ENCODE assay signal across 8 cellular contexts in the genomic region with DNA sequence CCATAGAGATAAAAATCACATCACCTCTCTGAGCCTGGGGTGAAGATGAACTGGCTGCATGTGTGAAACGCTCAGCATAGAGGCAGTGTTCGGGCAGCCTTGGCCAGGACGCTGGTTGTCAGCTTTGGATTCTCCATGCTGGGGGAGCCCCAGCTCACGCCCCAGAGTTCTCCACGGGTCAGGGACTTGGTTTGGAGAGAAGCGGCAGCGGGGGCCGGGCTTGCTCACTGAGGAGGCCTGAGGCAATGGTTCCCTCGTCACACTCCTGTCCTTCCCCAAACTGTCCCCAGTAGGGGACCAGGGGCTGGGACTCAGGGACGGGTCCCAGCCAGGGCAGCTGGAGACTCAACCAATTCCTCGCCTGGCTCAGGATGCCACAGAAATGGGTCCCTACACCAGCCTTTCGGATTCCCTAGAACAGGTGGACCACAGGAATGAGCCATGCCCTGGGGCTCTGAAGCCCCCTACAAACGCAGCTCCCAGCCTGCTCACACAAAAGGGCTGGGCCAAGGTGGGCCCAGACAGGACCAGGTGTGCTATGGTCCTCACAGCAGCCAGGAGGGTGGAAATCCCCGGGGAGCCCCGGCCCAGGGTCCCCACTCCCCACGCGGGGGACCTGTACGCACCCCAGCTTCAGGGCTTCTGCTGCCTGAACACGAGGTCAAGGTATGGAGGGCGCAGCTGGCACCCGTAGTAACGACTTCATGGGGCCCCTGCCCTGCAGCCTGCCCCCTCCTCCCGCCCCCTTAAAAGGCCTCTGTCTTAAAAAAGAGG. TPM values are rescaled to one million over a fixed set of nuclear protein-coding genes. Genes with fewer than 3 reads are reported as not detected.
A peak's percentile ranks its signal among the peaks of the same experiment; 100 is the strongest.
DNase-seq lines count a peak whose midpoint lies in the region; ATAC-seq and TF ChIP-seq lines count a peak whose summit lies in the region.

No MANE protein-coding gene starts in this region.

- peaks cover 4 to 17% (median 9%) of the 10 kb centered on the region in 3 donors for H3K4me1 Mint-ChIP-seq in IgD-negative memory B cell
- H3K4me1 Mint-ChIP-seq in stimulated activated naive CD8-positive, alpha-beta T cell treated with anti-CD3 and anti-CD28 coated beads, Interleukin-15, amount 100 ng/mL, for 72 hours = peaks cover 7% of the 10 kb centered on the region

- H3K27me3 Mint-ChIP-seq in IgD-negative memory B cell = no peaks in the 10 kb centered on the region
- no peaks in the 10 kb centered on the region for H3K27me3 Mint-ChIP-seq in stimulated activated naive CD8-positive, alpha-beta T cell treated with anti-CD3 and anti-CD28 coated beads, Interleukin-15, amount 100 ng/mL, for 72 hours

- H3K27ac ChIP-seq in ascending aorta = peak overlapping the region; percentile 95 to 96

- H3K4me3 ChIP-seq in ascending aorta = peak overlapping the region; percentile 98

- no peaks in the 10 kb centered on the region for H3K9me3 ChIP-seq in ascending aorta

- ATAC-seq in stimulated activated naive CD8-positive, alpha-beta T cell treated with anti-CD3 and anti-CD28 coated beads, Interleukin-15, amount 100 ng/mL, for 72 hours = no peak
- no peak for ATAC-seq in GM19455 (IDR thresholded peaks at IDR 0.05; ENCODE audit: unreplicated experiment)
- ATAC-seq in GM21515 (IDR thresholded peaks at IDR 0.05; ENCODE audit: unreplicated experiment) = no peak
- no peak for ATAC-seq in HG03045 (IDR thresholded peaks at IDR 0.05; ENCODE audit: unreplicated experiment)

- TF ChIP-seq CTCF in ascending aorta (IDR thresholded peaks at IDR 0.05) = no peak

- no peaks in the 10 kb centered on the region for H3K9me3 Mint-ChIP-seq in IgD-negative memory B cell
- no peaks in the 10 kb centered on the region for H3K9me3 Mint-ChIP-seq in stimulated activated naive CD8-positive, alpha-beta T cell treated with anti-CD3 and anti-CD28 coated beads, Interleukin-15, amount 100 ng/mL, for 72 hours

- no peaks in the 10 kb centered on the region for H3K36me3 ChIP-seq in ascending aorta

- DNase-seq in ascending aorta (ENCODE audit: low spot score in 2 of 2) = peak; percentile 7 to 65
- DNase-seq in islet precursor cell = peak; percentile 49
- DNase-seq in stimulated activated naive CD8-positive, alpha-beta T cell treated with anti-CD3 and anti-CD28 coated beads, Interleukin-15, amount 100 ng/mL, for 72 hours = no peak
- DNase-seq in AML-193 (lab: John Stamatoyannopoulos, UW) = no peak

- intact Hi-C loops in ascending aorta (cut with DNase I) = loop anchor here (1.0 to 10.0 kb wide), 9 partner anchors 253 to 1923 kb away; a partner anchor contains a TSS

- H3K27ac Mint-ChIP-seq in IgD-negative memory B cell = peak overlapping the region in 1 of 3 donors; percentile 48
- peak overlapping the region in 1 of 2 donors; percentile 87 for H3K27ac Mint-ChIP-seq in stimulated activated naive CD8-positive, alpha-beta T cell treated with anti-CD3 and anti-CD28 coated beads, Interleukin-15, amount 100 ng/mL, for 72 hours

- H3K4me3 Mint-ChIP-seq in IgD-negative memory B cell = peak overlapping the region; percentile 65 to 87 (median 79)
- peak overlapping the region; percentile 74 to 87 for H3K4me3 Mint-ChIP-seq in stimulated activated naive CD8-positive, alpha-beta T cell treated with anti-CD3 and anti-CD28 coated beads, Interleukin-15, amount 100 ng/mL, for 72 hours

- no peaks in the 10 kb centered on the region for H3K36me3 Mint-ChIP-seq in IgD-negative memory B cell

- H3K4me1 ChIP-seq in ascending aorta = peaks cover 46 to 64% of the 10 kb centered on the region in 2 donors

- no peaks in the 10 kb centered on the region for H3K27me3 ChIP-seq in ascending aorta

RNA-seq across cellular contexts. Expression of a gene that starts 1.4 kb away (rescaled TPM):
- polyA plus RNA-seq in IgD-negative memory B cell = 31.1 TPM
- total RNA-seq in ascending aorta = 83.2 TPM

RNA-seq across cellular contexts. Expression of a gene that starts 18.6 kb away (rescaled TPM):
- polyA plus RNA-seq in IgD-negative memory B cell = 21.7 TPM
- total RNA-seq in ascending aorta = 9.0 TPM

RNA-seq across cellular contexts. Expression of a gene that starts 18.6 kb away (rescaled TPM):
- 0.09 TPM for polyA plus RNA-seq in IgD-negative memory B cell
- total RNA-seq in ascending aorta = 0.21 TPM

Comparison
In these comparisons a context has a peak if more than half of its experiments do, and no peak if none do; other contexts are left out.
1. DNase-seq: peak in ascending aorta (2 of 2) and islet precursor cell (single experiment); none in stimulated activated naive CD8-positive, alpha-beta T cell treated with anti-CD3 and anti-CD28 coated beads, Interleukin-15, amount 100 ng/mL, for 72 hours (0 of 2) and AML-193 (0 of 2).